ENCODE assay signal across 1 cellular context in the genomic region with DNA sequence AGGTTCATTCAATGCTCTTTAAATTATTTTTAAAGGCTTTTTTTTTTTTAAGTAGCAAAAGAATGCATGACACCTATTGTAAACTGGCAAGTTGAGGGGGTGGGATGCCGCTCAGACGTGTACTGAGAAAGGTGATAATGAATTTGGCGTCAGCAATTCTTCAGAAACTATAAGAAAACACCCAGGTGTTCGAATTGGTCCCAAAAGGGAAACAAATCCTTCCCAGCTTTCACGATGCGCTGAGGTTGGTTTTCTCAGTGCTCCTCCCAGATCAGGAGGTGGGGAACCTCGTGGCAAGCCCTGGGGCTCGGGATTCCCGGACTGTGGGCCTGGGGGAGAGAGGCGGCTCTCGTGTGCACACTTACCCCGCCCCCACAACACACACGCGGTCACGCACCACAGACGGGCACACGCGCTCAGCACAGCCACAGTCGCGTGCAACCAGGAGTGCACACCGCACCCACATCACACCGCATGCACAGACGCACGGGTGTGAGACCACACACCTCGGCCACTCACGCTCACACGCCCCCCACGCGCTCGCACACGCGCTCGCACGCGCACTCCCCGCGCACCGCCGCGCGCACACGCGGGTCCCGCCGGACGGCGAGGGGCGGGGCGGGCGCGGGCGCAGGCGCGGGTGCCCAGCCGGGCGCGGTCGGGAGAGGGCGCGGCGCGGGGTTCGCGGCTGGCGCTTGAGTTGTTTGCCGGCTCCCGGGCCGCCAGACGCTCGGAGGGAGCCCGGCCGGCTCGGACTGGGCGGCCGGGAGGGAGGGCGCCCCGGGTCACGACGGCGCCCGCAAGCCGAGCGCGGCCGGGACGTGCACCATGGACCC.
TF ChIP-seq lines count a peak whose summit lies in the region.

A gene with protein sequence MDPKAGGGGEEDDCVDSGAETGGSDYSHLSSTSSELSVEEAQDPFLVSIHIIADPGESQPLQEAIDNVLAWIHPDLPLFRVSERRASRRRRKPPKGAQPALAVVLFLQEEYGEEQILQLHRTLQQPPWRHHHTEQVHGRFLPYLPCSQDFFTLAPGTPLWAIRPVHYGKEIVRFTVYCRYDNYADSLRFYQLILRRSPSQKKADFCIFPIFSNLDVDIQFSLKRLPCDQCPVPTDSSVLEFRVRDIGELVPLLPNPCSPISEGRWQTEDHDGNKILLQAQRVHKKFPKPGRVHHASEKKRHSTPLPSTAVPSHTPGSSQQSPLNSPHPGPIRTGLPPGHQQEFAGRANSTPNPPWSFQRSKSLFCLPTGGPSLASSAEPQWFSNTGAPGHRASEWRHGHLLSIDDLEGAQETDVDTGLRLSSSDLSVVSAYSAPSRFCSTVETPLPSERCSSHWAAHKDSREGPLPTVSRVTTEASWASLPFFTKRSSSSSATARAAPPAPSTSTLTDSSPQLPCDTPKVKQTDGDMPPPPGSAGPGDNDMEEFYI (plus strand): TSS at position 725 of the 836 bp plus-strand sequence. CDS start 104 bp downstream, at position 829.

TF ChIP-seq in HEK293, 187 proteins besides CTCF, POLR2A, EP300 and RAD21 (continued from another document):
- TF ChIP-seq, protein P1, sequence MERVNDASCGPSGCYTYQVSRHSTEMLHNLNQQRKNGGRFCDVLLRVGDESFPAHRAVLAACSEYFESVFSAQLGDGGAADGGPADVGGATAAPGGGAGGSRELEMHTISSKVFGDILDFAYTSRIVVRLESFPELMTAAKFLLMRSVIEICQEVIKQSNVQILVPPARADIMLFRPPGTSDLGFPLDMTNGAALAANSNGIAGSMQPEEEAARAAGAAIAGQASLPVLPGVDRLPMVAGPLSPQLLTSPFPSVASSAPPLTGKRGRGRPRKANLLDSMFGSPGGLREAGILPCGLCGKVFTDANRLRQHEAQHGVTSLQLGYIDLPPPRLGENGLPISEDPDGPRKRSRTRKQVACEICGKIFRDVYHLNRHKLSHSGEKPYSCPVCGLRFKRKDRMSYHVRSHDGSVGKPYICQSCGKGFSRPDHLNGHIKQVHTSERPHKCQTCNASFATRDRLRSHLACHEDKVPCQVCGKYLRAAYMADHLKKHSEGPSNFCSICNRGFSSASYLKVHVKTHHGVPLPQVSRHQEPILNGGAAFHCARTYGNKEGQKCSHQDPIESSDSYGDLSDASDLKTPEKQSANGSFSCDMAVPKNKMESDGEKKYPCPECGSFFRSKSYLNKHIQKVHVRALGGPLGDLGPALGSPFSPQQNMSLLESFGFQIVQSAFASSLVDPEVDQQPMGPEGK (tag by site-specific recombination; IDR thresholded peaks at IDR 0.05): peak; percentile 80
- TF ChIP-seq ZBTB17 (tag by site-specific recombination; IDR thresholded peaks at IDR 0.05) (peak; percentile 80), KLF16 (tag by site-specific recombination; IDR thresholded peaks at IDR 0.05) (peak; percentile 78; the same call in 1 of the 2 replicates), ZNF837 (tag by site-specific recombination; IDR thresholded peaks at IDR 0.05) (no peak), ZNF561 (tag by site-specific recombination; IDR thresholded peaks at IDR 0.05; ENCODE audit: borderline replicate concordance) (no peak), SP3 (tag by site-specific recombination; IDR thresholded peaks at IDR 0.05) (peak; percentile 52), ZNF501 (tag by site-specific recombination; IDR thresholded peaks at IDR 0.05) (peak; percentile 90), SALL2 (tag by site-specific recombination; IDR thresholded peaks at IDR 0.05; ENCODE audit: borderline replicate concordance) (no peak), ZNF155 (tag by site-specific recombination; IDR thresholded peaks at IDR 0.05) (no peak), SP7 (tag by site-specific recombination; IDR thresholded peaks at IDR 0.05) (peak; percentile 53), ZNF785 (tag by site-specific recombination; IDR thresholded peaks at IDR 0.05) (peak; percentile 62; the same call in 1 of the 2 replicates), ZNF2 (tag by site-specific recombination; IDR thresholded peaks at IDR 0.05) (peak; percentile 87), ZNF350 (tag by site-specific recombination; IDR thresholded peaks at IDR 0.05) (no peak), ZNF610 (tag by site-specific recombination; IDR thresholded peaks at IDR 0.05; ENCODE audit: borderline replicate concordance) (0 out of 2 replicates have a peak, but pooled peaks have one; percentile 59), ZNF777 (tag by site-specific recombination; IDR thresholded peaks at IDR 0.05; ENCODE audit: borderline replicate concordance) (peak; percentile 89; the same call in 1 of the 2 replicates), ZNF596 (tag by site-specific recombination; IDR thresholded peaks at IDR 0.05) (no peak), KLF7 (tag by site-specific recombination; IDR thresholded peaks at IDR 0.05; ENCODE audit: borderline replicate concordance) (0 out of 2 replicates have a peak, but pooled peaks have one; percentile 46), GFI1B (tag by site-specific recombination; IDR thresholded peaks at IDR 0.05) (no peak), ZNF211 (tag by site-specific recombination; IDR thresholded peaks at IDR 0.05; ENCODE audit: low read depth) (no peak), ZNF16 (tag by site-specific recombination; IDR thresholded peaks at IDR 0.05; ENCODE audit: low read depth) (no peak), ZNF23 (tag by site-specific recombination; IDR thresholded peaks at IDR 0.05; ENCODE audit: borderline replicate concordance) (no peak), TCF7L2 (IDR thresholded peaks at IDR 0.05; ENCODE audit: borderline replicate concordance, low read depth, low read length) (no peak), SETDB1 (IDR thresholded peaks at IDR 0.05; ENCODE audit: insufficient read length, low read length) (no peak), GLIS2 (tag by site-specific recombination; IDR thresholded peaks at IDR 0.05) (peak; percentile 70; the same call in 1 of the 2 replicates), ZNF510 (tag by site-specific recombination; IDR thresholded peaks at IDR 0.05; ENCODE audit: insufficient replicate concordance) (no peak), ZEB2 (tag by site-specific recombination; IDR thresholded peaks at IDR 0.05) (peak; percentile 60)
- TF ChIP-seq, protein P2, sequence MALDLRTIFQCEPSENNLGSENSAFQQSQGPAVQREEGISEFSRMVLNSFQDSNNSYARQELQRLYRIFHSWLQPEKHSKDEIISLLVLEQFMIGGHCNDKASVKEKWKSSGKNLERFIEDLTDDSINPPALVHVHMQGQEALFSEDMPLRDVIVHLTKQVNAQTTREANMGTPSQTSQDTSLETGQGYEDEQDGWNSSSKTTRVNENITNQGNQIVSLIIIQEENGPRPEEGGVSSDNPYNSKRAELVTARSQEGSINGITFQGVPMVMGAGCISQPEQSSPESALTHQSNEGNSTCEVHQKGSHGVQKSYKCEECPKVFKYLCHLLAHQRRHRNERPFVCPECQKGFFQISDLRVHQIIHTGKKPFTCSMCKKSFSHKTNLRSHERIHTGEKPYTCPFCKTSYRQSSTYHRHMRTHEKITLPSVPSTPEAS (tag by site-specific recombination; IDR thresholded peaks at IDR 0.05): peak; percentile 84
- TF ChIP-seq, protein P3, sequence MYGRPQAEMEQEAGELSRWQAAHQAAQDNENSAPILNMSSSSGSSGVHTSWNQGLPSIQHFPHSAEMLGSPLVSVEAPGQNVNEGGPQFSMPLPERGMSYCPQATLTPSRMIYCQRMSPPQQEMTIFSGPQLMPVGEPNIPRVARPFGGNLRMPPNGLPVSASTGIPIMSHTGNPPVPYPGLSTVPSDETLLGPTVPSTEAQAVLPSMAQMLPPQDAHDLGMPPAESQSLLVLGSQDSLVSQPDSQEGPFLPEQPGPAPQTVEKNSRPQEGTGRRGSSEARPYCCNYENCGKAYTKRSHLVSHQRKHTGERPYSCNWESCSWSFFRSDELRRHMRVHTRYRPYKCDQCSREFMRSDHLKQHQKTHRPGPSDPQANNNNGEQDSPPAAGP (tag by site-specific recombination; IDR thresholded peaks at IDR 0.05): peak; percentile 92
- TF ChIP-seq, protein P4, sequence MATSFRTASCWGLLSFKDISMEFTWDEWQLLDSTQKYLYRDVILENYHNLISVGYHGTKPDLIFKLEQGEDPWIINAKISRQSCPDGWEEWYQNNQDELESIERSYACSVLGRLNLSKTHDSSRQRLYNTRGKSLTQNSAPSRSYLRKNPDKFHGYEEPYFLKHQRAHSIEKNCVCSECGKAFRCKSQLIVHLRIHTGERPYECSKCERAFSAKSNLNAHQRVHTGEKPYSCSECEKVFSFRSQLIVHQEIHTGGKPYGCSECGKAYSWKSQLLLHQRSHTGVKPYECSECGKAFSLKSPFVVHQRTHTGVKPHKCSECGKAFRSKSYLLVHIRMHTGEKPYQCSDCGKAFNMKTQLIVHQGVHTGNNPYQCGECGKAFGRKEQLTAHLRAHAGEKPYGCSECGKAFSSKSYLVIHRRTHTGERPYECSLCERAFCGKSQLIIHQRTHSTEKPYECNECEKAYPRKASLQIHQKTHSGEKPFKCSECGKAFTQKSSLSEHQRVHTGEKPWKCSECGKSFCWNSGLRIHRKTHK (tag by site-specific recombination; IDR thresholded peaks at IDR 0.05): no peak
- TF ChIP-seq, protein P5, sequence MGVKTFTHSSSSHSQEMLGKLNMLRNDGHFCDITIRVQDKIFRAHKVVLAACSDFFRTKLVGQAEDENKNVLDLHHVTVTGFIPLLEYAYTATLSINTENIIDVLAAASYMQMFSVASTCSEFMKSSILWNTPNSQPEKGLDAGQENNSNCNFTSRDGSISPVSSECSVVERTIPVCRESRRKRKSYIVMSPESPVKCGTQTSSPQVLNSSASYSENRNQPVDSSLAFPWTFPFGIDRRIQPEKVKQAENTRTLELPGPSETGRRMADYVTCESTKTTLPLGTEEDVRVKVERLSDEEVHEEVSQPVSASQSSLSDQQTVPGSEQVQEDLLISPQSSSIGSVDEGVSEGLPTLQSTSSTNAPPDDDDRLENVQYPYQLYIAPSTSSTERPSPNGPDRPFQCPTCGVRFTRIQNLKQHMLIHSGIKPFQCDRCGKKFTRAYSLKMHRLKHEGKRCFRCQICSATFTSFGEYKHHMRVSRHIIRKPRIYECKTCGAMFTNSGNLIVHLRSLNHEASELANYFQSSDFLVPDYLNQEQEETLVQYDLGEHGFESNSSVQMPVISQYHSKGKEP (tag by site-specific recombination; IDR thresholded peaks at IDR 0.05): no peak
- TF ChIP-seq, protein P6, sequence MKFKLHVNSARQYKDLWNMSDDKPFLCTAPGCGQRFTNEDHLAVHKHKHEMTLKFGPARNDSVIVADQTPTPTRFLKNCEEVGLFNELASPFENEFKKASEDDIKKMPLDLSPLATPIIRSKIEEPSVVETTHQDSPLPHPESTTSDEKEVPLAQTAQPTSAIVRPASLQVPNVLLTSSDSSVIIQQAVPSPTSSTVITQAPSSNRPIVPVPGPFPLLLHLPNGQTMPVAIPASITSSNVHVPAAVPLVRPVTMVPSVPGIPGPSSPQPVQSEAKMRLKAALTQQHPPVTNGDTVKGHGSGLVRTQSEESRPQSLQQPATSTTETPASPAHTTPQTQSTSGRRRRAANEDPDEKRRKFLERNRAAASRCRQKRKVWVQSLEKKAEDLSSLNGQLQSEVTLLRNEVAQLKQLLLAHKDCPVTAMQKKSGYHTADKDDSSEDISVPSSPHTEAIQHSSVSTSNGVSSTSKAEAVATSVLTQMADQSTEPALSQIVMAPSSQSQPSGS (tag by site-specific recombination; IDR thresholded peaks at IDR 0.05; ENCODE audit: low read depth): no peak
- TF ChIP-seq, protein P7, sequence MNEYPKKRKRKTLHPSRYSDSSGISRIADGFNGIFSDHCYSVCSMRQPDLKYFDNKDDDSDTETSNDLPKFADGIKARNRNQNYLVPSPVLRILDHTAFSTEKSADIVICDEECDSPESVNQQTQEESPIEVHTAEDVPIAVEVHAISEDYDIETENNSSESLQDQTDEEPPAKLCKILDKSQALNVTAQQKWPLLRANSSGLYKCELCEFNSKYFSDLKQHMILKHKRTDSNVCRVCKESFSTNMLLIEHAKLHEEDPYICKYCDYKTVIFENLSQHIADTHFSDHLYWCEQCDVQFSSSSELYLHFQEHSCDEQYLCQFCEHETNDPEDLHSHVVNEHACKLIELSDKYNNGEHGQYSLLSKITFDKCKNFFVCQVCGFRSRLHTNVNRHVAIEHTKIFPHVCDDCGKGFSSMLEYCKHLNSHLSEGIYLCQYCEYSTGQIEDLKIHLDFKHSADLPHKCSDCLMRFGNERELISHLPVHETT (tag by site-specific recombination; IDR thresholded peaks at IDR 0.05): no peak
